ENCODE assay signal across 7 cellular contexts in the genomic region with DNA sequence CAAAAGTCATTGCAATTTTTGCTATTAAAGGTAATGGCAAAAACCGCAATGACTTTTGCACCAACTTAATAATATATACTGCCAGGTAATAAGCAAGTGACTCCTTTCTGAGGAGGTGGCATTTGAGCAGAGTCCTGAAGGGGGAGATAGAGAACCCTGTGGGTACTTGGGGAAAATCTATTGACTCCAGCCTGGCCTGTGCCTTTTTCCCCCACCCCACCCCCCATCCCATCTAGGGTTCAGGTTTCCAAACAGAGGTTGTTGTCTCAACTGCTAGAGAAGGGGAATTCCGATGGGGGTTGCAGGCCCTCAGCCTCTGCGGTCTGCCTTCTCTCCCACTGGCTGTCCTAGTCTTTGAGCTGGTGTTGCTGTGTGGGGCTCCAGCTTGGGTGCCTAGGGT. TPM values are rescaled to one million over a fixed set of nuclear protein-coding genes. Genes with fewer than 3 reads are reported as not detected.
DNase-seq lines count a peak whose midpoint lies in the region; ATAC-seq and TF ChIP-seq lines count a peak whose summit lies in the region.

No MANE protein-coding gene starts in this region.

- H4K91ac ChIP-seq in trophoblast cell (ENCODE audit: low read depth, low read length), result no peak overlapping the region

- no TSS peak for BruUV-seq in Panc1 (replicated peaks; lab: Mats Ljungman, UMichigan)

- POLR2A ChIA-PET in Panc1 (lab: Charles Lee), result interaction anchor here (0.6 to 0.7 kb wide), 3 partner anchors 25 to 982 kb away, joined by 3 to 8 read pairs (median 6); partner anchors contain the start of gene DNMT1

- H3K79me2 ChIP-seq in trophoblast cell (ENCODE audit: control insufficient read depth, insufficient read depth, low read length, poor library complexity), result no peaks in the 10 kb centered on the region

- no peak overlapping the region for H2BK120ac ChIP-seq in trophoblast cell (ENCODE audit: insufficient read depth, low read length, poor library complexity)

- no peak overlapping the region for H3K4me3 ChIP-seq in Panc1 (ENCODE audit: low read depth in 2 of 2, low read length in 2 of 2)
- no peak overlapping the region for H3K4me3 ChIP-seq in trophoblast cell (ENCODE audit: low read depth, low read length)

- H3K27ac Mint-ChIP-seq in chondrocyte (ENCODE audit: unreplicated experiment), result no peak overlapping the region

- H3K4ac ChIP-seq in trophoblast cell (ENCODE audit: low read depth, low read length), result no peak overlapping the region

- TF ChIP-seq CTCF in Panc1 (IDR thresholded peaks at IDR 0.05), result no peak
- peak; percentile 62 for TF ChIP-seq CTCF in chondrocyte (IDR thresholded peaks at IDR 0.05)

- no peaks in the 10 kb centered on the region for H3K27me3 Mint-ChIP-seq in chondrocyte (ENCODE audit: low read depth)

- no peak overlapping the region for H2AFZ ChIP-seq in trophoblast cell (ENCODE audit: insufficient read depth, low read length, poor library complexity)

- no peak overlapping the region for H2AK5ac ChIP-seq in trophoblast cell (ENCODE audit: low read length)

- no peaks in the 10 kb centered on the region for H3K79me1 ChIP-seq in trophoblast cell (ENCODE audit: low read length)

- no peaks in the 10 kb centered on the region for H3K27me3 ChIP-seq in Panc1 (ENCODE audit: control insufficient read depth, insufficient read depth, low read length)
- no peaks in the 10 kb centered on the region for H3K27me3 ChIP-seq in trophoblast cell (ENCODE audit: insufficient read depth, low read length)

- H3K9ac ChIP-seq in trophoblast cell (ENCODE audit: low read length), result no peak overlapping the region

- H3K4me3 Mint-ChIP-seq in chondrocyte (ENCODE audit: unreplicated experiment), result no peak overlapping the region

- no peak overlapping the region for H3K14ac ChIP-seq in trophoblast cell (ENCODE audit: low read length)

- DNase-seq in EL (peak; percentile 55), Panc1 (ENCODE audit: low read depth, low spot score) (no peak), chondrocyte (ENCODE audit: low spot score) (no peak), trophoblast cell (peak; percentile 46 to 69), hippocampal formation (lab: John Stamatoyannopoulos, UW) (no peak)

- H4K8ac ChIP-seq in trophoblast cell (ENCODE audit: low read depth, low read length), result no peak overlapping the region

- H2BK5ac ChIP-seq in trophoblast cell (ENCODE audit: low read depth, low read length, poor library complexity), result no peak overlapping the region

- H4K12ac ChIP-seq in trophoblast cell (ENCODE audit: low read depth, low read length), result no peak overlapping the region

- no peaks in the 10 kb centered on the region for H3K9me3 Mint-ChIP-seq in chondrocyte (ENCODE audit: low read depth)

- H3K18ac ChIP-seq in trophoblast cell (ENCODE audit: low read length), result no peak overlapping the region

- no peaks in the 10 kb centered on the region for H3K4me1 ChIP-seq in Panc1 (ENCODE audit: control insufficient read depth, insufficient read depth, low read length)
- peaks cover 3% of the 10 kb centered on the region in 2 experiments for H3K4me1 ChIP-seq in trophoblast cell (ENCODE audit: control insufficient read depth in 1 of 2, insufficient read depth in 2 of 2, low read length in 2 of 2)

- no peak overlapping the region for H3K4me2 ChIP-seq in trophoblast cell (ENCODE audit: low read length)

- ATAC-seq in GM21723 (IDR thresholded peaks at IDR 0.05; ENCODE audit: unreplicated experiment), result peak; percentile 59
- peak; percentile 80 for ATAC-seq in Panc1
- no peak for ATAC-seq in GM21515 (IDR thresholded peaks at IDR 0.05; ENCODE audit: unreplicated experiment)

- no peak overlapping the region for H3K23ac ChIP-seq in trophoblast cell (ENCODE audit: low read length)

- no CpG with 5 or more reads among the region's 3 CpGs for WGBS in trophoblast cell (ENCODE audit: extremely low coverage, insufficient coverage, insufficient read length)

- H2BK12ac ChIP-seq in trophoblast cell (ENCODE audit: low read length), result no peak overlapping the region

- CTCF ChIA-PET in Panc1 (lab: Charles Lee), result no interaction called here

- H3K4me1 Mint-ChIP-seq in chondrocyte (ENCODE audit: low read depth), result no peaks in the 10 kb centered on the region

- in situ Hi-C loops in Panc1 (cut with HindIII; ENCODE audit: low pct_unique_long_range_greater_than_20kb, low sequenced_read_pairs), result no loop called here

- H3K9me3 ChIP-seq in Panc1 (ENCODE audit: control insufficient read depth, insufficient read depth, low read depth, low read length) (no peaks in the 10 kb centered on the region), trophoblast cell (ENCODE audit: insufficient read depth, low read depth, low read length) (peaks cover 3% of the 10 kb centered on the region)

- peaks cover 7% of the 10 kb centered on the region for H3K36me3 Mint-ChIP-seq in chondrocyte (ENCODE audit: low read depth)

- H3K36me3 ChIP-seq in Panc1 (ENCODE audit: control insufficient read depth, insufficient read depth, low read length) (no peaks in the 10 kb centered on the region), trophoblast cell (ENCODE audit: control insufficient read depth in 1 of 2, insufficient read depth in 2 of 2, low read length in 2 of 2) (peaks cover 14 to 17% of the 10 kb centered on the region in 2 experiments)

- H3K27ac ChIP-seq in Panc1 (ENCODE audit: low read length), result no peak overlapping the region
- no peak overlapping the region for H3K27ac ChIP-seq in trophoblast cell (ENCODE audit: low read depth, low read length)

- intact Hi-C loops in Panc1 (cut with micrococcal nuclease; ENCODE audit: unreplicated experiment), result no loop called here

RNA-seq across cellular contexts. Expression of gene S1PR2, which starts 11.5 kb away (rescaled TPM):
- total RNA-seq in Panc1 (2021; ENCODE audit: unreplicated experiment) (2.9 TPM), chondrocyte (4.7 to 13.4 TPM (median 12.0 TPM) in 3 replicates)
- 0.92 TPM for polyA plus RNA-seq in Panc1 (2012; ENCODE audit: insufficient read length)
- polyA plus RNA-seq in trophoblast cell (2013), result 20.2 and 22.2 TPM in 2 replicates

RNA-seq across cellular contexts. Expression of gene DNMT1, which starts 24.9 kb away (rescaled TPM):
- total RNA-seq in Panc1 (2021; ENCODE audit: unreplicated experiment) (168 TPM), chondrocyte (46.1 to 90.2 TPM (median 47.8 TPM) in 3 replicates)
- polyA plus RNA-seq in Panc1 (2012; ENCODE audit: insufficient read length), result 111 TPM
- polyA plus RNA-seq in trophoblast cell (2013), result 153 and 165 TPM in 2 replicates

RNA-seq across cellular contexts. Expression of gene MRPL4, which starts 32.3 kb away (rescaled TPM):
- total RNA-seq in Panc1 (2021; ENCODE audit: unreplicated experiment), result 62.8 TPM
- 86.5 TPM for polyA plus RNA-seq in Panc1 (2012; ENCODE audit: insufficient read length)
- 39.4 to 46.1 TPM (median 39.6 TPM) in 3 replicates for total RNA-seq in chondrocyte
- polyA plus RNA-seq in trophoblast cell (2013), result 36.6 and 36.8 TPM in 2 replicates

RNA-seq across cellular contexts. Expression of gene ICAM1, which starts 51.2 kb away (rescaled TPM):
- 136 TPM for total RNA-seq in Panc1 (2021; ENCODE audit: unreplicated experiment)
- 279 TPM for polyA plus RNA-seq in Panc1 (2012; ENCODE audit: insufficient read length)
- total RNA-seq in chondrocyte, result 3.5 to 21.8 TPM (median 19.0 TPM) in 3 replicates
- 1.5 and 1.7 TPM in 2 replicates for polyA plus RNA-seq in trophoblast cell (2013)

Comparison
In these comparisons a context has a peak if more than half of its experiments do, and no peak if none do; other contexts are left out.
1. DNase-seq: peak in EL (single experiment) and trophoblast cell (2 of 2); none in Panc1 (single experiment), chondrocyte (single experiment) and hippocampal formation (0 of 2).